Comparison of ENCODE assay signal across 9 cellular contexts in genomic region chr12:47821346-47821706, GRCh38. TPM values are rescaled to one million over a fixed set of nuclear protein-coding genes. Genes with fewer than 3 reads are reported as not detected.
A peak's percentile ranks its signal among the peaks of the same experiment; 100 is the strongest.
DNase-seq lines count a peak whose midpoint lies in the region; ATAC-seq and TF ChIP-seq lines count a peak whose summit lies in the region.
"Had no signal": no experiment of that assay in that cellular context is flagged by ENCODE, and none has a peak within 500 bp of the region (broad histone marks: within the 10 kb centered on the region; RNA-seq: fewer than 3 reads in every experiment).

No MANE protein-coding gene starts in this region.

- peak overlapping the region; percentile 78 for H3K27ac Mint-ChIP-seq in T-helper 1 cell treated with Interleukin-12 subunit alpha and Interleukin-12 subunit beta and Interleukin-4 antibody, amounts not matched to agents 30 μg/mL and 1 μg/mL, for 36 hours

- no peak overlapping the region for H3K4me3 ChIP-seq in right lobe of liver
- H3K4me3 ChIP-seq in thoracic aorta = peak overlapping the region; percentile 90

- H3K4me3 Mint-ChIP-seq in T-helper 1 cell treated with Interleukin-12 subunit alpha and Interleukin-12 subunit beta and Interleukin-4 antibody, amounts not matched to agents 30 μg/mL and 1 μg/mL, for 36 hours = peak overlapping the region; percentile 90

- H3K9me3 ChIP-seq in right lobe of liver (no peaks in the 10 kb centered on the region), thoracic aorta (no peaks in the 10 kb centered on the region)

- peaks cover 64% of the 10 kb centered on the region for H3K4me1 Mint-ChIP-seq in T-helper 1 cell treated with Interleukin-12 subunit alpha and Interleukin-12 subunit beta and Interleukin-4 antibody, amounts not matched to agents 30 μg/mL and 1 μg/mL, for 36 hours (ENCODE audit: low read depth)

- H3K27me3 ChIP-seq in right lobe of liver (no peaks in the 10 kb centered on the region), thoracic aorta (replicated peaks; ENCODE audit: insufficient read depth) (no peaks in the 10 kb centered on the region)

- H3K36me3 Mint-ChIP-seq in T-helper 1 cell treated with Interleukin-12 subunit alpha and Interleukin-12 subunit beta and Interleukin-4 antibody, amounts not matched to agents 30 μg/mL and 1 μg/mL, for 36 hours (ENCODE audit: low read depth) = peaks cover 20% of the 10 kb centered on the region

- no peak for ATAC-seq in right lobe of liver
- ATAC-seq in thoracic aorta (ENCODE audit: insufficient number of reproducible peaks, low FRiP score, low read depth) = no peak
- no peak for ATAC-seq in HG03520 (IDR thresholded peaks at IDR 0.05; ENCODE audit: unreplicated experiment)
- ATAC-seq in GM18520 (IDR thresholded peaks at IDR 0.05; ENCODE audit: unreplicated experiment) = no peak

- TF ChIP-seq POLR2A in right lobe of liver (IDR thresholded peaks at IDR 0.05) = no peak

- H3K4me1 ChIP-seq in right lobe of liver = peaks cover 0 to 3% (median 0%) of the 10 kb centered on the region in 4 donors
- peaks cover 68 to 81% of the 10 kb centered on the region in 2 donors for H3K4me1 ChIP-seq in thoracic aorta (ENCODE audit: control insufficient read depth in 1 of 2, low read depth in 2 of 2)

- no peaks in the 10 kb centered on the region for H3K9me3 Mint-ChIP-seq in T-helper 1 cell treated with Interleukin-12 subunit alpha and Interleukin-12 subunit beta and Interleukin-4 antibody, amounts not matched to agents 30 μg/mL and 1 μg/mL, for 36 hours

- H3K36me3 ChIP-seq in right lobe of liver = no peaks in the 10 kb centered on the region
- H3K36me3 ChIP-seq in thoracic aorta = no peaks in the 10 kb centered on the region

- DNase-seq in T-helper 1 cell (no peak), amniotic epithelial cell (ENCODE audit: low read depth) (peak; percentile 65), right lobe of liver (peak in 1 of 3 donors; percentile 11), thoracic aorta (ENCODE audit: low spot score) (no peak), medulla oblongata (ENCODE audit: extremely low spot score) (no peak)
- DNase-seq: NCI-H446 had no signal

- intact Hi-C loops in right lobe of liver (cut with DNase I) = no loop called here

- peak overlapping the region; percentile 72 to 85 (median 76) for H3K27ac ChIP-seq in right lobe of liver
- peak overlapping the region; percentile 98 to 99 for H3K27ac ChIP-seq in thoracic aorta

- no peak for TF ChIP-seq CTCF in right lobe of liver (IDR thresholded peaks at IDR 0.05)
- no peak for TF ChIP-seq CTCF in thoracic aorta (IDR thresholded peaks at IDR 0.05)

- WGBS in right lobe of liver (ENCODE audit: insufficient coverage, low coverage, low lambda C conversion rate, missing lambda C conversion rate) = 82% methylated on average over 4 of the region's 4 CpGs

- H3K27me3 Mint-ChIP-seq in T-helper 1 cell treated with Interleukin-12 subunit alpha and Interleukin-12 subunit beta and Interleukin-4 antibody, amounts not matched to agents 30 μg/mL and 1 μg/mL, for 36 hours (ENCODE audit: low read depth) = no peaks in the 10 kb centered on the region

RNA-seq across cellular contexts. Expression of gene HDAC7, which starts 1.6 kb away (rescaled TPM):
- total RNA-seq in right lobe of liver = 10 to 100 TPM in 2 of 6 experiments, 1 to 10 TPM in 4; 6.6 to 18.8 (median 8.4) TPM
- 100 to 1,000 TPM in 1 of 2 donors, 10 to 100 TPM in 1; 77.8 to 112 TPM for total RNA-seq in thoracic aorta

RNA-seq across cellular contexts. Expression of gene SLC48A1, which starts 48.3 kb away (rescaled TPM):
- total RNA-seq in right lobe of liver (10 to 100 TPM; 12.4 to 20.4 (median 18.0) TPM), thoracic aorta (100 to 1,000 TPM in 1 of 2 donors, 10 to 100 TPM in 1; 60.5 to 107 TPM)
